18 cellular contexts compared by ENCODE assay signal in genomic region chr12:130951636-130952035, GRCh38. TPM values are rescaled to one million over a fixed set of nuclear protein-coding genes. Genes with fewer than 3 reads are reported as not detected.
"Had no signal": no experiment of that assay in that cellular context is flagged by ENCODE, and none has a peak within 500 bp of the region (broad histone marks: within the 10 kb centered on the region; RNA-seq: fewer than 3 reads in every experiment).

No MANE protein-coding gene starts in this region.

- H3K9me3 Mint-ChIP-seq: activated B cell treated with CpG ODN at 0.5 μM for 24 hours; activated CD4-positive, alpha-beta T cell treated with anti-CD3 and anti-CD28 coated beads, Interleukin-2, amount 10 ng/mL, durations not matched to agents 24 days and 14 days; activated naive CD4-positive, alpha-beta T cell treated with anti-CD3 and anti-CD28 coated beads, Interleukin-2, amount 50 U/mL, for 72 hours; activated T-cell treated with anti-CD3 and anti-CD28 coated beads, Interleukin-2, amount 50 U/mL, for 72 hours; dendritic cell treated with granulocyte-macrophage colony-stimulating factor and Interleukin-4, amounts not matched to agents 40 ng/mL and 50 ng/mL, for 4 days; effector memory CD8-positive, alpha-beta T cell had no signal

- H3K27ac Mint-ChIP-seq: activated B cell treated with CpG ODN at 0.5 μM for 24 hours; activated CD4-positive, alpha-beta T cell treated with anti-CD3 and anti-CD28 coated beads, Interleukin-2, amount 10 ng/mL, durations not matched to agents 24 days and 14 days; activated CD8-positive, alpha-beta T cell treated with anti-CD3 and anti-CD28 coated beads, Interleukin-2, amount 10 ng/mL, durations not matched to agents 7 days and 5 days; activated naive CD4-positive, alpha-beta T cell treated with anti-CD3 and anti-CD28 coated beads, Interleukin-2, amount 50 U/mL, for 72 hours; activated T-cell treated with anti-CD3 and anti-CD28 coated beads, Interleukin-2, amount 50 U/mL, for 72 hours; dendritic cell treated with granulocyte-macrophage colony-stimulating factor and Interleukin-4, amounts not matched to agents 40 ng/mL and 50 ng/mL, for 4 days; effector memory CD8-positive, alpha-beta T cell; immature natural killer cell; naive thymus-derived CD8-positive, alpha-beta T cell had no signal

- H3K27ac ChIP-seq: brain microvascular endothelial cell, prostate gland, thoracic aorta had no signal

- H3K4me1 ChIP-seq: prostate gland had no signal

- H3K36me3 Mint-ChIP-seq: immature natural killer cell had no signal

- H3K9me3 ChIP-seq: prostate gland, stomach, thoracic aorta had no signal

- DNase-seq: activated B cell treated with CpG ODN at 0.5 μM for 24 hours; activated CD4-positive, alpha-beta T cell treated with anti-CD3 and anti-CD28 coated beads, Interleukin-2, amount 10 ng/mL, durations not matched to agents 24 days and 14 days; activated CD8-positive, alpha-beta memory T cell treated with anti-CD3 and anti-CD28 coated beads, Interleukin-2, amount 50 U/mL, for 48 hours; activated CD8-positive, alpha-beta T cell treated with anti-CD3 and anti-CD28 coated beads, Interleukin-2, amount 10 ng/mL, durations not matched to agents 7 days and 5 days; activated gamma-delta T cell; activated T-cell treated with anti-CD3 and anti-CD28 coated beads, Interleukin-2, amount 50 U/mL, for 72 hours; brain microvascular endothelial cell; effector memory CD8-positive, alpha-beta T cell; immature natural killer cell; naive thymus-derived CD8-positive, alpha-beta T cell; occipital lobe; stimulated activated CD4-positive, alpha-beta T cell treated with anti-CD3 and anti-CD28 coated beads, Interleukin-1b, Interleukin-23, amount 100 ng/mL, for 48 hours; stomach had no signal

- ATAC-seq: activated CD8-positive, alpha-beta T cell treated with anti-CD3 and anti-CD28 coated beads, Interleukin-2, amount 10 ng/mL, durations not matched to agents 7 days and 5 days; activated naive CD4-positive, alpha-beta T cell treated with anti-CD3 and anti-CD28 coated beads, Interleukin-2, amount 50 U/mL, for 72 hours; activated T-cell treated with anti-CD3 and anti-CD28 coated beads, Interleukin-2, amount 50 U/mL, for 72 hours; effector memory CD8-positive, alpha-beta T cell; naive thymus-derived CD8-positive, alpha-beta T cell had no signal

- H3K4me3 Mint-ChIP-seq: activated B cell treated with CpG ODN at 0.5 μM for 24 hours; activated CD4-positive, alpha-beta T cell treated with anti-CD3 and anti-CD28 coated beads, Interleukin-2, amount 10 ng/mL, durations not matched to agents 24 days and 14 days; activated CD8-positive, alpha-beta T cell treated with anti-CD3 and anti-CD28 coated beads, Interleukin-2, amount 10 ng/mL, durations not matched to agents 7 days and 5 days; activated T-cell treated with anti-CD3 and anti-CD28 coated beads, Interleukin-2, amount 50 U/mL, for 72 hours; dendritic cell treated with granulocyte-macrophage colony-stimulating factor and Interleukin-4, amounts not matched to agents 40 ng/mL and 50 ng/mL, for 4 days; effector memory CD8-positive, alpha-beta T cell; immature natural killer cell; naive thymus-derived CD8-positive, alpha-beta T cell had no signal

- H3K4me1 Mint-ChIP-seq: activated CD4-positive, alpha-beta T cell treated with anti-CD3 and anti-CD28 coated beads, Interleukin-2, amount 10 ng/mL, durations not matched to agents 24 days and 14 days had no signal

- H3K4me3 ChIP-seq: lung, prostate gland, stomach, thoracic aorta had no signal

- H3K36me3 ChIP-seq: brain microvascular endothelial cell, prostate gland, stomach, thoracic aorta had no signal

RNA-seq across cellular contexts. Expression of gene ADGRD1, which starts 2.1 kb away (rescaled TPM):
- total RNA-seq: activated CD8-positive, alpha-beta T cell treated with anti-CD3 and anti-CD28 coated beads, Interleukin-2, amount 10 ng/mL, durations not matched to agents 7 days and 5 days had no signal
